ENCODE assay signal across 9 cellular contexts in the genomic region with DNA sequence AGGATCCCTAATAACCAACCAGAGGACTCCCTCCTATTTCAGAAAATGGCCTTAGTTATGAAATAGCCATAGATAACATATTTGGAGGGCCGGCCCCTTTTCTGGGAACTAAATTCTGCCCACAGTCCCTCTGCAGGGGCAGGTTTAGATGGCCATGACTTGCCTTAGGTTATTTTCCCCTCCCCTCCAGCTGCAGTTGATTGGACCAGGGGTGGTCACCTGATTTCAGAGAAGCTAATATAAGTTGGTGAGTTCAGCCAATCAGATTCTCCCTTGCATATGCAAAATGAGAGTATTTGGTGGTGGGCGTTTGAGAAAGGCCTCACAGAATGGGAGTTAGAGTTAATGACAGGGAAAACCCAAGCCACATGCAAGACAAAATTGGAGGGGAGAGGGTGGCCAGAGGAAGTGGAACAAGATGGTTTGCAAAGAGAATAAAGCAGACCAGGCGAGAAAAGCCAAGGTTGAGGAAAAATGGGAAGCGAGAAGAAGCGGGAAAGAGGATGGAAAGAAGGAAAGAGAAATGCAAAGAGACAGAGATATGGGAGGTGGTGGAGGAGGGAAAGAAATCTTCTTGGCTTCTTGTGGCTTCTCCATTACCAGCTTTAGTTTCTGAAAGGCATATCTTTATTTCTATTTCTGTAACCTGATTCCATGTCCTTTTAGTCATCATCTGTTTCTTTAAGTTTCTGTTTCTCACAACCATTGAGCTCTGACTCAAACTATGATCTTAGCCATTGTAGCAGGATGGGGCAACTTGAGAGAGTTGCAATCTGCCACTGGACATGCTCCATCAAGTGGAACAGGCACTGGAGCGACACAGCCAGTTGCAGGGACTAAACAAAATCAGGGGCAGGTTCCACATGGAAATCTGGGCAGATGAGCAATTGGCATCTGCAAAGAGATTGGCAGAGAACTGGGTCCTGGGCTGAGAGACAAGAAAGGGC.
A peak's percentile ranks its signal among the peaks of the same experiment; 100 is the strongest.
DNase-seq lines count a peak whose midpoint lies in the region; ATAC-seq and TF ChIP-seq lines count a peak whose summit lies in the region.
"Had no signal": no experiment of that assay in that cellular context is flagged by ENCODE, and none has a peak within 500 bp of the region (broad histone marks: within the 10 kb centered on the region; RNA-seq: fewer than 3 reads in every experiment).

No MANE protein-coding gene starts in this region.

- H3K27ac ChIP-seq in GM23248: no peak overlapping the region
- no peak overlapping the region for H3K27ac ChIP-seq in osteoblast (ENCODE audit: low read depth, low read length)
- H3K27ac ChIP-seq in stomach: no peak overlapping the region
- no peak overlapping the region for H3K27ac ChIP-seq in left lung

- H3K9ac ChIP-seq in GM23248: no peak overlapping the region

- H3K4me3 ChIP-seq in GM23248: no peak overlapping the region
- H3K4me3 ChIP-seq in foreskin fibroblast (ENCODE audit: low read depth in 1 of 2, low read length in 2 of 2): no peak overlapping the region
- H3K4me3 ChIP-seq in osteoblast (ENCODE audit: insufficient read depth, low read length): no peak overlapping the region
- no peak overlapping the region for H3K4me3 ChIP-seq in stomach
- H3K4me3 ChIP-seq in left lung: no peak overlapping the region

- H3K4me2 ChIP-seq in GM23248 (ENCODE audit: unreplicated experiment) (no peak overlapping the region), osteoblast (ENCODE audit: insufficient read depth, low read length) (no peak overlapping the region)

- H3F3A ChIP-seq in GM23248 (ENCODE audit: insufficient read depth): no peaks in the 10 kb centered on the region

- no peaks in the 10 kb centered on the region for H3K9me2 ChIP-seq in GM23248 (ENCODE audit: insufficient read depth)

- TF ChIP-seq EP300 in stomach (IDR thresholded peaks at IDR 0.05): no peak

- ATAC-seq in GM18907 (IDR thresholded peaks at IDR 0.05; ENCODE audit: unreplicated experiment) (peak; percentile 58), GM19324 (IDR thresholded peaks at IDR 0.05; ENCODE audit: low FRiP score, unreplicated experiment) (no peak), left lung (no peak)

- no peak overlapping the region for H2AFZ ChIP-seq in GM23248
- no peak overlapping the region for H2AFZ ChIP-seq in osteoblast (ENCODE audit: low read length)

- intact Hi-C loops in stomach (cut with DNase I; ENCODE audit: low total_unique reads) (no loop called here), left lung (cut with DNase I) (no loop called here)

- in situ Hi-C loops in GM23248 (cut with MboI): no loop called here

- no peak for TF ChIP-seq CTCF in foreskin fibroblast (IDR thresholded peaks at IDR 0.05; ENCODE audit: low read depth, low read length)
- no peak for TF ChIP-seq CTCF in osteoblast (IDR thresholded peaks at IDR 0.05; ENCODE audit: extremely low read depth, low read depth, low read length)
- no peak for TF ChIP-seq CTCF in stomach (IDR thresholded peaks at IDR 0.05)
- no peak for TF ChIP-seq CTCF in left lung (IDR thresholded peaks at IDR 0.05)

- H3K9me3 ChIP-seq in GM23248 (ENCODE audit: low read depth): no peaks in the 10 kb centered on the region
- H3K9me3 ChIP-seq in osteoblast (ENCODE audit: low read depth, low read length): no peaks in the 10 kb centered on the region
- H3K9me3 ChIP-seq in stomach: peaks cover 0 to 14% (median 4%) of the 10 kb centered on the region in 4 donors
- H3K9me3 ChIP-seq in left lung: no peaks in the 10 kb centered on the region

- no peaks in the 10 kb centered on the region for H4K20me1 ChIP-seq in GM23248 (ENCODE audit: insufficient read depth)
- no peaks in the 10 kb centered on the region for H4K20me1 ChIP-seq in osteoblast (ENCODE audit: insufficient read depth, low read length)

- DNase-seq in GM23248: peak; percentile 20
- DNase-seq in HT1080 (ENCODE audit: low read depth): peak; percentile 63
- DNase-seq in foreskin fibroblast: peak; percentile 21 to 38
- DNase-seq in osteoblast (ENCODE audit: insufficient read length, low spot score, missing footprints): no peak
- no peak for DNase-seq in stomach
- DNase-seq in left lung: no peak
- DNase-seq: activated CD4-positive, alpha-beta T cell treated with anti-CD3 and anti-CD28 coated beads, Interleukin-2, amount 10 ng/mL, durations not matched to agents 7 days and 5 days had no signal

- H3K79me2 ChIP-seq in GM23248 (ENCODE audit: insufficient read depth) (no peaks in the 10 kb centered on the region), osteoblast (ENCODE audit: insufficient read depth, low read length) (no peaks in the 10 kb centered on the region)

- H3K4me1 ChIP-seq in GM23248 (ENCODE audit: insufficient read depth): no peaks in the 10 kb centered on the region
- H3K4me1 ChIP-seq in osteoblast (ENCODE audit: insufficient read depth, low read length): no peaks in the 10 kb centered on the region
- H3K4me1 ChIP-seq in stomach: no peaks in the 10 kb centered on the region
- no peaks in the 10 kb centered on the region for H3K4me1 ChIP-seq in left lung

- 47 to 59% methylated on average over 6 of the region's 6 CpGs for WGBS in GM23248 (ENCODE audit: low coverage in 1 of 2, low lambda C conversion rate in 2 of 2, missing lambda C conversion rate in 2 of 2), 2 experiments
- WGBS in stomach, 5 donors: 77 to 81% (median 79%) methylated on average over 6 of the region's 6 CpGs

- TF ChIP-seq POLR2A in stomach (IDR thresholded peaks at IDR 0.05): no peak

- H3K27me3 ChIP-seq in GM23248 (replicated peaks; ENCODE audit: insufficient read depth) (peaks cover 6% of the 10 kb centered on the region; the same call in 1 of the 2 replicates), osteoblast (ENCODE audit: insufficient read depth, low read length) (peaks cover 5% of the 10 kb centered on the region), stomach (no peaks in the 10 kb centered on the region), left lung (no peaks in the 10 kb centered on the region)

- H3K36me3 ChIP-seq in GM23248 (ENCODE audit: low read depth) (no peaks in the 10 kb centered on the region), osteoblast (ENCODE audit: insufficient read depth, low read length) (no peaks in the 10 kb centered on the region), stomach (no peaks in the 10 kb centered on the region), left lung (no peaks in the 10 kb centered on the region)

Comparison
In these comparisons a context has a peak if more than half of its experiments do, and no peak if none do; other contexts are left out.
1. DNase-seq: peak in GM23248 (single experiment), HT1080 (single experiment) and foreskin fibroblast (2 of 2); none in osteoblast (single experiment), stomach (single experiment) and left lung (0 of 2).